In the genomic region with DNA sequence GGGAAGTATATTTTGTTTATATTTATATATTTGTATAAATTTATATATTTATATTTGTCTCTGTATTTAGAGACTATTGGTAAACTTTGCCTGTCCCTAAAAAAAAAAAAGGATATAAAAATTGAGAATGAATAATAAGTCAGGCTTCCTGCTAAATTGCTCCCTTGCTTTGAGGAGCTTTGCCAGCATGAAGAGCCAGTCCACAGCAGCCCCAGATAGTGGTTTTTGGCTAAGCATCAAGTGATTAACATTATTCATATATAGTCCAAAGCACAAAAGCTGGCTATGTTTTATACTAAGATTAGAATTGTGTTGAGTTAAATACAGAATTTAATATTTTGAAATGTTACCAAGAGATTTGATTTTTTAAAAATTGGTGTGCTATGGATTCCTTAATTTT, we compare ENCODE assay signal across 16 cellular contexts.
"Had no signal": no experiment of that assay in that cellular context is flagged by ENCODE, and none has a peak within 500 bp of the region (broad histone marks: within the 10 kb centered on the region; RNA-seq: fewer than 3 reads in every experiment).

No MANE protein-coding gene starts in this region.

- H3K4me3 ChIP-seq: colonic mucosa, esophagus squamous epithelium, lower lobe of right lung, pancreas, tibial artery, vagina had no signal

- ATAC-seq: activated T-cell treated with anti-CD3 and anti-CD28 coated beads, Interleukin-2, amount 50 U/mL, for 4 hours; lower lobe of right lung; pancreas had no signal

- DNase-seq: activated CD4-positive, alpha-beta T cell treated with anti-CD3 and anti-CD28 coated beads for 1 hour; activated CD4-positive, alpha-beta T cell treated with anti-CD3 and anti-CD28 coated beads, Interleukin-2, amount 50 U/mL, for 48 hours; activated gamma-delta T cell; activated T-cell treated with anti-CD3 and anti-CD28 coated beads, Interleukin-2, amount 50 U/mL, for 4 hours; aorta; colonic mucosa; esophagus squamous epithelium; hippocampal formation; lower lobe of right lung; midbrain; naive B cell; pancreas; stimulated activated CD4-positive, alpha-beta T cell treated with anti-CD3 and anti-CD28 coated beads, Interleukin-4, amount 100 ng/mL, for 4 hours; T-helper 9 cell; tibial artery had no signal
